Comparison of ENCODE assay signal across 20 cellular contexts in the genomic region with DNA sequence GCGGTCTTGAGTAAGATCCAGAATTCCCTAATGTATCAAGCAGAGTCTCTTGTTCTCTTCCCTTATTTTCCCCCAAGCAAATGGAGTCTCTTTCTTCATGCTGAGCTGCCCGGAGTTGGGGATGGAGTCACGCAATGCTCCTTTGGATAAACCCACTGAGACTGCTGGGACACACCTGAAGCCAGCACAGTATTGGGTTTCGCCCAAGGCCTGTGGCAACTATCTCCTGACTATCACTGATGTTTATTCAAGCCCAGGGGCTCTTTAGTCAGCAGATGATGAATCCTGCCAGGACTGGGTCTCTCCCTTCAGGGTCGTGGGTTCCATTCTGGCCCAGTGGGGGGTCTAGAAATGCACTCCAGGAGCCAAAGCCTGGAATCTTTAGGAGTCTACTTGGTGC. TPM values are rescaled to one million over a fixed set of nuclear protein-coding genes. Genes with fewer than 3 reads are reported as not detected.
DNase-seq lines count a peak whose midpoint lies in the region; ATAC-seq and TF ChIP-seq lines count a peak whose summit lies in the region.
"Had no signal": no experiment of that assay in that cellular context is flagged by ENCODE, and none has a peak within 500 bp of the region (broad histone marks: within the 10 kb centered on the region; RNA-seq: fewer than 3 reads in every experiment).

No MANE protein-coding gene starts in this region.

- no peak overlapping the region for H3K27ac ChIP-seq in endodermal cell (ENCODE audit: low read depth, low read length)
- H3K27ac ChIP-seq in lower lobe of right lung, result peak overlapping the region; percentile 8
- H3K27ac ChIP-seq in vagina, result peak overlapping the region; percentile 61
- H3K27ac ChIP-seq: BLaER1 treated with 17β-estradiol and CSF1 and Interleukin-3, amounts not matched to agents 10 nM and 100 nM had no signal

- 84 to 90% methylated on average over 4 to 5 of the region's 5 CpGs for WGBS in endodermal cell (ENCODE audit: insufficient coverage in 1 of 2, insufficient read length in 1 of 2), 2 experiments

- H3K27me3 Mint-ChIP-seq in endodermal cell (ENCODE audit: insufficient read depth), result no peaks in the 10 kb centered on the region
- H3K27me3 Mint-ChIP-seq: CD4-positive, alpha-beta memory T cell had no signal

- TF ChIP-seq CTCF in endodermal cell (conservative IDR thresholded peaks at IDR 0.05), result no peak
- TF ChIP-seq CTCF in lower lobe of right lung (IDR thresholded peaks at IDR 0.05), result no peak
- TF ChIP-seq CTCF in vagina (IDR thresholded peaks at IDR 0.05), result no peak

- H3K27ac Mint-ChIP-seq in endodermal cell, result peak overlapping the region; percentile 58

- no peaks in the 10 kb centered on the region for H3K9me3 Mint-ChIP-seq in endodermal cell

- H3K9me3 ChIP-seq in endodermal cell (ENCODE audit: control insufficient read depth, low read length), result peaks cover 14% of the 10 kb centered on the region
- peaks cover 9% of the 10 kb centered on the region for H3K9me3 ChIP-seq in lower lobe of right lung
- H3K9me3 ChIP-seq in vagina, result no peaks in the 10 kb centered on the region

- ATAC-seq in lower lobe of right lung (no peak), HG03175 (IDR thresholded peaks at IDR 0.05; ENCODE audit: unreplicated experiment) (no peak), GM21381 (IDR thresholded peaks at IDR 0.05; ENCODE audit: unreplicated experiment) (no peak)
- ATAC-seq: K562 had no signal

- no peak overlapping the region for H3K9ac ChIP-seq in endodermal cell (ENCODE audit: extremely low read depth, low read length, poor library complexity, severe bottlenecking)
- H3K9ac ChIP-seq: BLaER1 treated with 17β-estradiol and CSF1 and Interleukin-3, amounts not matched to agents 10 nM and 100 nM had no signal

- DNase-seq in NCI-H146 treated with DMSO at 0.1 percent for 48 hours (lab: John Stamatoyannopoulos, UW; ENCODE audit: unreplicated experiment) (peak; percentile 66), endodermal cell (no peak), lower lobe of right lung (no peak), vagina (ENCODE audit: extremely low spot score in 2 of 2) (no peak), NCI-H187 treated with DMSO at 0.1 percent for 48 hours (lab: John Stamatoyannopoulos, UW) (no peak)
- DNase-seq: ACHN; Calu3; CD4-positive, alpha-beta memory T cell; DMS153; MM.1S; NCI-H1048; NCI-H1417 treated with DMSO at 0.1 percent for 48 hours; NCI-H2029; NCI-H226; NCI-H510A treated with DMSO at 0.1 percent for 48 hours; SHP77 had no signal

- H3K4me3 ChIP-seq in endodermal cell (ENCODE audit: low read length), result no peak overlapping the region
- no peak overlapping the region for H3K4me3 ChIP-seq in lower lobe of right lung
- H3K4me3 ChIP-seq in vagina, result no peak overlapping the region
- H3K4me3 ChIP-seq: K562 had no signal

- H3K27me3 ChIP-seq in endodermal cell (ENCODE audit: control insufficient read depth, insufficient read depth, low read length, poor library complexity, severe bottlenecking) (no peaks in the 10 kb centered on the region), lower lobe of right lung (ENCODE audit: low read depth) (no peaks in the 10 kb centered on the region), vagina (no peaks in the 10 kb centered on the region)
- H3K27me3 ChIP-seq: BLaER1 treated with 17β-estradiol and CSF1 and Interleukin-3, amounts not matched to agents 10 nM and 100 nM had no signal

- peaks cover 16% of the 10 kb centered on the region for H3K4me1 Mint-ChIP-seq in endodermal cell

- no peak overlapping the region for H3K4me3 Mint-ChIP-seq in endodermal cell
- H3K4me3 Mint-ChIP-seq: CD4-positive, alpha-beta memory T cell had no signal

- H3K4me1 ChIP-seq in endodermal cell (ENCODE audit: control insufficient read depth, insufficient read depth, low read length) (no peaks in the 10 kb centered on the region), lower lobe of right lung (peaks cover 11% of the 10 kb centered on the region), vagina (no peaks in the 10 kb centered on the region)

- TF ChIP-seq POLR2A in vagina (IDR thresholded peaks at IDR 0.05), result no peak

- intact Hi-C loops in lower lobe of right lung (cut with DNase I) (no loop called here), vagina (cut with DNase I) (no loop called here)

- H3K36me3 Mint-ChIP-seq in endodermal cell (ENCODE audit: low read depth), result peaks cover 24% of the 10 kb centered on the region

- H3K36me3 ChIP-seq in endodermal cell (ENCODE audit: control insufficient read depth, insufficient read depth, low read length) (no peaks in the 10 kb centered on the region), lower lobe of right lung (no peaks in the 10 kb centered on the region), vagina (no peaks in the 10 kb centered on the region)

RNA-seq across cellular contexts. Expression of a gene that starts 11.3 kb away (rescaled TPM):
- total RNA-seq in endodermal cell, result 10 to 100 TPM; 15.5 to 17.6 TPM
- 10.5 TPM for polyA plus RNA-seq in endodermal cell (2013, experiment 1 of 2)
- polyA plus RNA-seq in endodermal cell (2013, experiment 2 of 2), result 12.5 TPM
- total RNA-seq in lower lobe of right lung, result 20.9 TPM
- total RNA-seq in vagina, result 19.2 TPM
